ENCODE assay signal across 15 cellular contexts in genomic region chr6:37657117-37657886, GRCh38. TPM values are rescaled to one million over a fixed set of nuclear protein-coding genes. Genes with fewer than 3 reads are reported as not detected.
DNase-seq lines count a peak whose midpoint lies in the region; ATAC-seq, FAIRE-seq and TF ChIP-seq lines count a peak whose summit lies in the region.
"Had no signal": no experiment of that assay in that cellular context is flagged by ENCODE, and none has a peak within 500 bp of the region (broad histone marks: within the 10 kb centered on the region; RNA-seq: fewer than 3 reads in every experiment).

No MANE protein-coding gene starts in this region.

- H3K9ac ChIP-seq in K562 (ENCODE audit: insufficient read depth in 1 of 2, low read depth in 2 of 2, low read length in 2 of 2), result no peak overlapping the region

- ATAC-seq in K562 (no peak; the same call in 2 of the 3 replicates), GM21526 (IDR thresholded peaks at IDR 0.05; ENCODE audit: low FRiP score, unreplicated experiment) (no peak)
- ATAC-seq: stimulated activated naive CD8-positive, alpha-beta T cell treated with anti-CD3 and anti-CD28 coated beads, Interleukin-15, Interleukin-2, amounts not matched to agents 100 U/mL and 50 U/mL, for 24 hours had no signal

- in situ Hi-C loops in K562 (cut with MboI), result no loop called here

- no peaks in the 10 kb centered on the region for H4K20me1 ChIP-seq in K562 (replicated peaks; ENCODE audit: control insufficient read depth, insufficient read depth, low read length)

- DNase-seq in EL, result peak; percentile 54
- DNase-seq in LoVo (ENCODE audit: low spot score), result peak; percentile 39
- DNase-seq in K562 (ENCODE audit: extremely low read depth in 1 of 4, low spot score in 3 of 4), result no peak
- DNase-seq in kidney tubule cell (ENCODE audit: low spot score), result peak; percentile 84
- DNase-seq in 8988T, result no peak
- DNase-seq in hepatic stellate cell (ENCODE audit: low spot score), result no peak
- no peak for DNase-seq in ovary
- DNase-seq: activated effector memory CD4-positive, alpha-beta T cell treated with anti-CD3 and anti-CD28 coated beads, Interleukin-2, amount 50 U/mL, for 16 hours; NCI-H1417; NCI-H524 treated with DMSO at 0.1 percent for 48 hours; nephron progenitor cell; Right ventricle myocardium superior; stimulated activated naive CD8-positive, alpha-beta T cell treated with anti-CD3 and anti-CD28 coated beads, Interleukin-15, Interleukin-2, amounts not matched to agents 100 U/mL and 50 U/mL, for 24 hours had no signal

- intact Hi-C loops in K562 (cut with micrococcal nuclease), result no loop called here
- intact Hi-C loops in ovary (cut with DNase I), result no loop called here

- H3K27ac ChIP-seq in K562 (ENCODE audit: extremely low read depth, low read depth, low read length), result no peak overlapping the region
- H3K27ac ChIP-seq in ovary, result no peak overlapping the region

- H3K9me3 ChIP-seq in K562 (replicated peaks; ENCODE audit: control insufficient read depth, insufficient read depth, low read depth, low read length) (no peaks in the 10 kb centered on the region), ovary (peaks cover 0 to 6% of the 10 kb centered on the region in 2 donors)
- H3K9me3 ChIP-seq: HAP-1 had no signal

- no TSS peak for BruUV-seq in K562 (replicated peaks; lab: Mats Ljungman, UMichigan)

- H3K36me3 ChIP-seq in K562 (ENCODE audit: control insufficient read depth, insufficient read depth, low read length) (no peaks in the 10 kb centered on the region), ovary (no peaks in the 10 kb centered on the region)
- H3K36me3 ChIP-seq: HAP-1 had no signal

- peaks cover 12 to 28% of the 10 kb centered on the region in 2 experiments for H3K27me3 ChIP-seq in K562 (ENCODE audit: control insufficient read depth in 2 of 2, insufficient read depth in 2 of 2, low read length in 2 of 2)
- H3K27me3 ChIP-seq in ovary, result no peaks in the 10 kb centered on the region

- H3K4me1 ChIP-seq in K562 (replicated peaks in 1 of 2; ENCODE audit: control insufficient read depth in 2 of 2, insufficient read depth in 2 of 2, low read length in 2 of 2) (peaks cover 0 to 7% of the 10 kb centered on the region in 2 experiments; a peak in 1 of 5 replicates), ovary (ENCODE audit: insufficient read depth) (no peaks in the 10 kb centered on the region)
- H3K4me1 ChIP-seq: HAP-1 had no signal

- POLR2A ChIA-PET in K562 (lab: Yijun Ruan, JAX), result interaction anchor here (0.5 to 2.0 kb wide), 6 partner anchors 10 to 1652 kb away, joined by 3 to 9 read pairs (median 4); no protein-coding TSS in a partner anchor

- TF ChIP-seq EP300 in K562 (IDR thresholded peaks at IDR 0.05; ENCODE audit: low read length) (no peak), ovary (IDR thresholded peaks at IDR 0.05) (no peak)

- H3K4me2 ChIP-seq in K562 (ENCODE audit: insufficient read depth, low read length), result no peak overlapping the region

- no peak overlapping the region for H2AFZ ChIP-seq in K562 (ENCODE audit: low read depth, low read length)

- no peak overlapping the region for H3K4me3 ChIP-seq in K562
- no peak overlapping the region for H3K4me3 ChIP-seq in ovary
- H3K4me3 ChIP-seq: HAP-1 had no signal

- no peaks in the 10 kb centered on the region for H3K9me1 ChIP-seq in K562 (ENCODE audit: control insufficient read depth, insufficient read depth, low read length)

- WGBS in K562 (ENCODE audit: insufficient coverage, low coverage, missing lambda C conversion rate), result under 1% methylated on average over 6 of the region's 6 CpGs
- WGBS in ovary, 3 donors, result 74 to 81% (median 78%) methylated on average over 6 of the region's 6 CpGs

- TF ChIP-seq POLR2A in K562 (conservative IDR thresholded peaks at IDR 0.05) (no peak), ovary (IDR thresholded peaks at IDR 0.05) (no peak)

- H3K79me2 ChIP-seq in K562 (ENCODE audit: control insufficient read depth, insufficient read depth, low read length), result no peaks in the 10 kb centered on the region

- CTCF ChIA-PET in K562 (lab: Yijun Ruan, JAX; ENCODE audit: low intra/inter-chr PET ratio), result no interaction called here

- TF ChIP-seq RAD21 in K562 (CRISPR knock-in tag; conservative IDR thresholded peaks at IDR 0.05 in 1 of 2, IDR thresholded peaks at IDR 0.05 in 1 of 2), result no peak

- TF ChIP-seq CTCF in K562 (IDR thresholded peaks at IDR 0.05 in 2 of 3, conservative IDR thresholded peaks at IDR 0.05 in 1 of 3; ENCODE audit: insufficient read depth in 2 of 3, low read depth in 1 of 3, low read length in 3 of 3), result no peak
- no peak for TF ChIP-seq CTCF in ovary (IDR thresholded peaks at IDR 0.05)

- no peak for FAIRE-seq in K562 (lab: Jason Lieb, UNC)

TF ChIP-seq in K562, 482 proteins besides CTCF, POLR2A, EP300 and RAD21 (continues in another document):
- TF ChIP-seq PRDM10 (IDR thresholded peaks at IDR 0.05; ENCODE audit: partially characterized antibody) (peak; percentile 15), NFE2 (IDR thresholded peaks at IDR 0.05; ENCODE audit: low read depth) (peak; percentile 36; the same call in 1 of the 2 replicates), MAFF (IDR thresholded peaks at IDR 0.05; ENCODE audit: low read length) (peak; percentile 10; the same call in 1 of the 2 replicates), ARID3A (IDR thresholded peaks at IDR 0.05; ENCODE audit: borderline replicate concordance, low read depth, low read length) (no peak), SMC3 (conservative IDR thresholded peaks at IDR 0.05; ENCODE audit: insufficient read depth, low read depth, low read length) (no peak), MAFK (IDR thresholded peaks at IDR 0.05; ENCODE audit: low read length) (peak; percentile 45; the same call in 1 of the 2 replicates)

RNA-seq across cellular contexts. Expression of gene MDGA1, which starts 40.4 kb away (rescaled TPM):
- total RNA-seq in K562 (2011; cell fraction: chromatin; rRNA removed; ENCODE audit: low replicate concordance), result 3.1 and 9.7 TPM in 2 replicates
- 2.6 and 5.3 TPM in 2 replicates for total RNA-seq in K562 (2011; cell fraction: nucleolus; rRNA removed)
- total RNA-seq in K562 (2011; cell fraction: nucleoplasm; rRNA removed), result 3.7 and 6.1 TPM in 2 replicates
- total RNA-seq in K562 (2014; rRNA removed), result 0.50 and 0.57 TPM in 2 replicates
- 0.62 and 0.83 TPM in 2 replicates for total RNA-seq in K562 (2014; rRNA removed; fragmentation: Illumina TruSeq; extraction: Trizol)
- total RNA-seq in K562 (2015; rRNA removed; fragmentation: Illumina TruSeq; extraction: Trizol), result 0.14 and 0.49 TPM in 2 replicates
- total RNA-seq in K562 (2021), result 2.2 and 3.2 TPM in 2 replicates
- 0.34 and 2.1 TPM in 2 replicates for polyA plus RNA-seq in K562 (2011; rRNA removed)
- polyA plus RNA-seq in K562 (2011; cell fraction: cytosol; rRNA removed), result 0.37 and 4.5 TPM in 2 replicates
- polyA plus RNA-seq in K562 (2011; cell fraction: nucleus; rRNA removed), result 0.86 and 9.4 TPM in 2 replicates
- 0.86 and 2.0 TPM in 2 replicates for polyA plus RNA-seq in K562 (2012)
- 0.73 and 1.3 TPM in 2 replicates for polyA plus RNA-seq in K562 (2014; fragmentation: Illumina TruSeq; extraction: Trizol)
- polyA plus RNA-seq in K562 (2014; fragmentation: Nextera tagmentation; extraction: Ambion mirVana), result under 1 TPM; 0.18 to 0.31 TPM
- polyA plus RNA-seq in K562 (2014; rRNA removed), result 1.4 and 2.0 TPM in 2 replicates
- 0.33 and 2.5 TPM in 2 replicates for polyA minus RNA-seq in K562 (2011; rRNA and poly(A)+ RNA removed)
- polyA minus RNA-seq in K562 (2011; cell fraction: cytosol; rRNA and poly(A)+ RNA removed), result 1.6 TPM in 1 of 2 replicates, not detected in the other
- 0.56 and 3.8 TPM in 2 replicates for polyA minus RNA-seq in K562 (2011; cell fraction: nucleus; rRNA and poly(A)+ RNA removed)
- 10 to 100 TPM in 5 of 7 donors, 1 to 10 TPM in 2; 4.4 to 24.5 (median 11.6) TPM for total RNA-seq in ovary
- polyA plus RNA-seq in ovary, result 1 to 10 TPM; 4.8 to 7.0 TPM

Comparison
In these comparisons a context has a peak if more than half of its experiments do, and no peak if none do; other contexts are left out.
1. DNase-seq: peak in EL (single experiment), LoVo (single experiment) and kidney tubule cell (single experiment); none in K562 (0 of 4), 8988T (single experiment), hepatic stellate cell (single experiment) and ovary (0 of 5).